In genomic region chrX:150693782-150694574, GRCh38 we compare ENCODE assay signal across 8 cellular contexts. TPM values are rescaled to one million over a fixed set of nuclear protein-coding genes. Genes with fewer than 3 reads are reported as not detected.
DNase-seq lines count a peak whose midpoint lies in the region; ATAC-seq and TF ChIP-seq lines count a peak whose summit lies in the region.

No MANE protein-coding gene starts in this region.

- no peaks in the 10 kb centered on the region for H3K36me3 ChIP-seq in SK-N-SH (replicated peaks in 1 of 2; ENCODE audit: control insufficient read depth in 1 of 2, insufficient read depth in 2 of 2, low read length in 1 of 2)
- no peaks in the 10 kb centered on the region for H3K36me3 ChIP-seq in adipocyte (ENCODE audit: control insufficient read depth, insufficient read depth, low read length, severe bottlenecking)

- ATAC-seq in GM21737 (IDR thresholded peaks at IDR 0.05; ENCODE audit: unreplicated experiment) = peak; percentile 77
- peak; percentile 51 for ATAC-seq in left ventricle myocardium superior

- intact Hi-C loops in left ventricle myocardium superior (cut with micrococcal nuclease) = no loop called here

- H3K9ac ChIP-seq in SK-N-SH = peak overlapping the region; percentile 60
- peak overlapping the region; percentile 75 for H3K9ac ChIP-seq in adipocyte (ENCODE audit: low read length)

- H3K4me2 ChIP-seq in SK-N-SH = peak overlapping the region; percentile 86

- no peaks in the 10 kb centered on the region for H3K27me3 ChIP-seq in SK-N-SH (ENCODE audit: insufficient read depth)
- H3K27me3 ChIP-seq in adipocyte (replicated peaks; ENCODE audit: control insufficient read depth, insufficient read depth, low read length) = no peaks in the 10 kb centered on the region

- peaks cover 15% of the 10 kb centered on the region for H3F3A ChIP-seq in SK-N-SH (replicated peaks; ENCODE audit: insufficient read depth)

- no peak for TF ChIP-seq RAD21 in SK-N-SH (IDR thresholded peaks at IDR 0.05; ENCODE audit: low read length)

- H3K9me3 ChIP-seq in SK-N-SH (no peaks in the 10 kb centered on the region), adipocyte (ENCODE audit: control insufficient read depth, low read length) (peaks cover 25% of the 10 kb centered on the region)

- DNase-seq in GM03348 (ENCODE audit: low spot score) (peak; percentile 69), SK-N-SH (peak; percentile 82), adipocyte (ENCODE audit: low read depth) (peak; percentile 67), left ventricle myocardium superior (peak; percentile 56), retina (peak; percentile 47), SKM-1 (lab: John Stamatoyannopoulos, UW; ENCODE audit: unreplicated experiment) (no peak)
- peak; percentile 72 for DNase-seq in Jurkat, Clone E6-1 (ENCODE audit: low read depth, low spot score)

- TF ChIP-seq CTCF in SK-N-SH (IDR thresholded peaks at IDR 0.05) = no peak

- WGBS in SK-N-SH (ENCODE audit: low lambda C conversion rate) = 15% methylated on average over 27 of the region's 33 CpGs

- peak overlapping the region; percentile 55 for H3K4me3 ChIP-seq in Jurkat, Clone E6-1 (ENCODE audit: low read length)
- H3K4me3 ChIP-seq in SK-N-SH (ENCODE audit: low read depth in 2 of 2, low read length in 1 of 2) (peak overlapping the region; percentile 60 to 62), adipocyte (ENCODE audit: low read length) (peak overlapping the region; percentile 81)

- no peaks in the 10 kb centered on the region for H3K79me2 ChIP-seq in SK-N-SH (ENCODE audit: insufficient read depth)

- H4K20me1 ChIP-seq in SK-N-SH (ENCODE audit: insufficient read depth) = no peaks in the 10 kb centered on the region

- POLR2A ChIA-PET in SK-N-SH (lab: Yijun Ruan, JAX) = no interaction called here

- no peaks in the 10 kb centered on the region for H3K9me2 ChIP-seq in SK-N-SH

- H3K27ac ChIP-seq in SK-N-SH (ENCODE audit: low read depth in 2 of 2, low read length in 1 of 2) = peak overlapping the region; percentile 55 to 61; a peak in 3 of 4 replicates

- CTCF ChIA-PET in SK-N-SH (lab: Yijun Ruan, JAX) = interaction anchor here (1.9 to 3.4 kb wide), 2 partner anchors 10 to 26 kb away, joined by 6 to 16 read pairs; no protein-coding TSS in a partner anchor

- peaks cover 4 to 13% of the 10 kb centered on the region in 2 experiments; a peak in 1 of 4 replicates for H3K4me1 ChIP-seq in SK-N-SH (ENCODE audit: control insufficient read depth in 1 of 2, insufficient read depth in 2 of 2, low read depth in 1 of 2, low read length in 1 of 2)
- H3K4me1 ChIP-seq in adipocyte (ENCODE audit: control insufficient read depth, insufficient read depth, low read length) = peaks cover 10% of the 10 kb centered on the region

- peak overlapping the region; percentile 83; the same call in 1 of the 2 replicates for H2AFZ ChIP-seq in SK-N-SH (ENCODE audit: low read depth)

- TF ChIP-seq EP300 in SK-N-SH (IDR thresholded peaks at IDR 0.05; ENCODE audit: borderline replicate concordance in 1 of 2, low read depth in 1 of 2, low read length in 1 of 2) = no peak

TF ChIP-seq in SK-N-SH, 30 proteins besides CTCF, POLR2A, EP300 and RAD21:
- no peak for TF ChIP-seq SIN3A (IDR thresholded peaks at IDR 0.05; ENCODE audit: borderline replicate concordance, low read depth, low read length)
- TF ChIP-seq MXI1 (IDR thresholded peaks at IDR 0.05; ENCODE audit: low read depth, low read length) = 0 out of 2 replicates have a peak, but pooled peaks have one; percentile 5
- peak; percentile 55 for TF ChIP-seq GABPA (IDR thresholded peaks at IDR 0.05; ENCODE audit: low read depth)
TF ChIP-seq in SK-N-SH: peak in this region for 2.

RNA-seq across cellular contexts. Expression of gene MTMR1, which starts 0.8 kb away (rescaled TPM):
- polyA plus RNA-seq in Jurkat, Clone E6-1 (2012; ENCODE audit: insufficient read depth, insufficient read length) = 28.5 TPM
- 17.0 and 20.0 TPM in 2 replicates for polyA plus RNA-seq in SK-N-SH (2012; rRNA removed)
- polyA plus RNA-seq in SK-N-SH (2012; cell fraction: cytosol; rRNA removed) = 13.6 and 14.2 TPM in 2 replicates
- polyA plus RNA-seq in SK-N-SH (2012; cell fraction: nucleus; rRNA removed) = 33.9 and 46.3 TPM in 2 replicates
- total RNA-seq in left ventricle myocardium superior = 20.7 TPM
